Comparison of ENCODE assay signal across 8 cellular contexts in the genomic region with DNA sequence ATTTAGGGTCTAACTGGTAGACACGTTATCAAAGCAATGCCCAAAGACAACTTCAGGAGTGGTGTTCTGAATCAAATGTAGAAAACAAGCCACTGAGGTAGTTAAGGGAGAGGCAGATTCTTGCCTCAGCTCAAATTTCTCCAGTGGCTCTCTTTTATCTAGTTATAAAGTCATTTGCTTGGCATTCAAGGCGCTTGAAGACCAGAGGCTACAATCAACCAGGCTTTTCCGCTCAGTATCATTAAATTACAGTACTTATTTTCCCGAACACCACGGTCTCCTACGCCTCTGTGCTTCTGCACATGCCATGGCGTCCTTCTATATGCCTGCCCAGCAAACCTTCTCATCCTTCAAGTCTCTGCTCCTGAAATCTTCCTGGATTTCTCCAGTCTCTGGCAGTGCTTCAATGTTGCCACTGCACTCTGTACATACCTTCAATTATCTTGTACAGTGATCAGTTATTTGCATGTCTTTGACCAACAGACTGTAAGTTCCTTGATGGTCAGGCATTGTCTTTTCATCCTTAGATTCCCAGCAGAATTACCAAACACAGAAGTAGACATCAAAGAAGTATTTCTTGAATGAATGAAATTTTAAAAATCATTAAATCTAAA. TPM values are rescaled to one million over a fixed set of nuclear protein-coding genes. Genes with fewer than 3 reads are reported as not detected.
DNase-seq lines count a peak whose midpoint lies in the region; ATAC-seq and TF ChIP-seq lines count a peak whose summit lies in the region.

No MANE protein-coding gene starts in this region.

- intact Hi-C loops in thyroid gland (cut with DNase I), result no loop called here

- no peaks in the 10 kb centered on the region for H3K36me3 ChIP-seq in thyroid gland

- no peak for DNase-seq in activated T-cell treated with anti-CD3 and anti-CD28 coated beads, Interleukin-2, amount 50 U/mL, for 72 hours
- DNase-seq in activated T-cell treated with anti-CD3 and anti-CD28 coated beads, Interleukin-2, amount 50 U/mL, for 48 hours, result no peak
- no peak for DNase-seq in activated naive CD8-positive, alpha-beta T cell treated with anti-CD3 and anti-CD28 coated beads, Interleukin-2, amount 50 U/mL, for 24 hours
- DNase-seq in thyroid gland (no peak), NCI-H524 treated with DMSO at 0.1 percent for 48 hours (lab: John Stamatoyannopoulos, UW) (no peak), NCI-H345 treated with DMSO at 0.1 percent for 48 hours (lab: John Stamatoyannopoulos, UW; ENCODE audit: unreplicated experiment) (no peak)

- H3K27ac ChIP-seq in layer of hippocampus (ENCODE audit: low read depth, low read length) (peak overlapping the region; percentile 59), thyroid gland (peak overlapping the region; percentile 80 to 96 (median 95))

- H3K4me3 Mint-ChIP-seq in activated T-cell treated with anti-CD3 and anti-CD28 coated beads, Interleukin-2, amount 50 U/mL, for 72 hours, result peak overlapping the region; percentile 81 to 98
- peak overlapping the region; percentile 89 for H3K4me3 Mint-ChIP-seq in activated naive CD8-positive, alpha-beta T cell treated with anti-CD3 and anti-CD28 coated beads, Interleukin-2, amount 50 U/mL, for 24 hours

- H3K9me3 ChIP-seq in thyroid gland, result no peaks in the 10 kb centered on the region

- peaks cover 19% of the 10 kb centered on the region for H3K4me1 Mint-ChIP-seq in activated T-cell treated with anti-CD3 and anti-CD28 coated beads, Interleukin-2, amount 50 U/mL, for 72 hours (ENCODE audit: low read depth)
- H3K4me1 Mint-ChIP-seq in activated naive CD8-positive, alpha-beta T cell treated with anti-CD3 and anti-CD28 coated beads, Interleukin-2, amount 50 U/mL, for 24 hours, result peaks cover 18% of the 10 kb centered on the region

- no peaks in the 10 kb centered on the region for H3K27me3 Mint-ChIP-seq in activated T-cell treated with anti-CD3 and anti-CD28 coated beads, Interleukin-2, amount 50 U/mL, for 72 hours (ENCODE audit: low read depth)
- H3K27me3 Mint-ChIP-seq in activated naive CD8-positive, alpha-beta T cell treated with anti-CD3 and anti-CD28 coated beads, Interleukin-2, amount 50 U/mL, for 24 hours, result no peaks in the 10 kb centered on the region

- no peaks in the 10 kb centered on the region for H3K9me3 Mint-ChIP-seq in activated T-cell treated with anti-CD3 and anti-CD28 coated beads, Interleukin-2, amount 50 U/mL, for 72 hours
- no peaks in the 10 kb centered on the region for H3K9me3 Mint-ChIP-seq in activated naive CD8-positive, alpha-beta T cell treated with anti-CD3 and anti-CD28 coated beads, Interleukin-2, amount 50 U/mL, for 24 hours

- H3K4me1 ChIP-seq in thyroid gland, result peaks cover 4 to 8% of the 10 kb centered on the region in 2 donors

- peaks cover 0 to 1% of the 10 kb centered on the region in 2 donors for H3K36me3 Mint-ChIP-seq in activated T-cell treated with anti-CD3 and anti-CD28 coated beads, Interleukin-2, amount 50 U/mL, for 72 hours (ENCODE audit: insufficient read depth in 2 of 2)
- no peaks in the 10 kb centered on the region for H3K36me3 Mint-ChIP-seq in activated naive CD8-positive, alpha-beta T cell treated with anti-CD3 and anti-CD28 coated beads, Interleukin-2, amount 50 U/mL, for 24 hours (ENCODE audit: low read depth)

- WGBS in thyroid gland, 2 donors, result 92 to 96% methylated on average over 7 of the region's 7 CpGs

- TF ChIP-seq CTCF in thyroid gland (IDR thresholded peaks at IDR 0.05), result no peak

- peak overlapping the region in 1 of 3 donors; percentile 61 for H3K4me3 ChIP-seq in thyroid gland (replicated peaks in 1 of 3)

- H3K27ac Mint-ChIP-seq in activated T-cell treated with anti-CD3 and anti-CD28 coated beads, Interleukin-2, amount 50 U/mL, for 72 hours, result peak overlapping the region; percentile 23
- peak overlapping the region; percentile 96 for H3K27ac Mint-ChIP-seq in activated naive CD8-positive, alpha-beta T cell treated with anti-CD3 and anti-CD28 coated beads, Interleukin-2, amount 50 U/mL, for 24 hours

- no peaks in the 10 kb centered on the region for H3K27me3 ChIP-seq in layer of hippocampus (ENCODE audit: control insufficient read depth, insufficient read depth, low read length)
- no peaks in the 10 kb centered on the region for H3K27me3 ChIP-seq in thyroid gland

- no peak for TF ChIP-seq POLR2A in thyroid gland (IDR thresholded peaks at IDR 0.05)

- no peak for ATAC-seq in activated T-cell treated with anti-CD3 and anti-CD28 coated beads, Interleukin-2, amount 50 U/mL, for 72 hours (replicated peaks in 1 of 2)
- ATAC-seq in activated naive CD8-positive, alpha-beta T cell treated with anti-CD3 and anti-CD28 coated beads, Interleukin-2, amount 50 U/mL, for 24 hours, result no peak
- no peak for ATAC-seq in GM19351 (IDR thresholded peaks at IDR 0.05; ENCODE audit: unreplicated experiment)

RNA-seq across cellular contexts. Expression of gene POGLUT3, which starts 1.4 kb away (rescaled TPM):
- total RNA-seq in activated T-cell treated with anti-CD3 and anti-CD28 coated beads, Interleukin-2, amount 50 U/mL, for 72 hours, result 10 to 100 TPM; 12.1 to 16.2 TPM
- total RNA-seq in thyroid gland, result 10 to 100 TPM; 12.9 to 22.3 (median 18.9) TPM

RNA-seq across cellular contexts. Expression of gene C11orf65, which starts 29.4 kb away (rescaled TPM):
- 1 to 10 TPM; 1.2 to 1.5 TPM for total RNA-seq in activated T-cell treated with anti-CD3 and anti-CD28 coated beads, Interleukin-2, amount 50 U/mL, for 72 hours
- total RNA-seq in thyroid gland, result 1 to 10 TPM; 1.3 to 3.8 (median 1.7) TPM
